In genomic region chr19:11278670-11279069, GRCh38 we compare ENCODE assay signal across 23 cellular contexts. TPM values are rescaled to one million over a fixed set of nuclear protein-coding genes. Genes with fewer than 3 reads are reported as not detected.
DNase-seq lines count a peak whose midpoint lies in the region; ATAC-seq, FAIRE-seq and TF ChIP-seq lines count a peak whose summit lies in the region.
"Had no signal": no experiment of that assay in that cellular context is flagged by ENCODE, and none has a peak within 500 bp of the region (broad histone marks: within the 10 kb centered on the region; RNA-seq: fewer than 3 reads in every experiment).

No MANE protein-coding gene starts in this region.

- WGBS in liver = 42% methylated on average over 6 of the region's 6 CpGs
- WGBS in HepG2 (ENCODE audit: low lambda C conversion rate) = 42% methylated on average over 6 of the region's 6 CpGs
- 28% methylated on average over 6 of the region's 6 CpGs for WGBS in right lobe of liver (ENCODE audit: insufficient coverage, low coverage, low lambda C conversion rate, missing lambda C conversion rate)
- WGBS in neuronal stem cell (ENCODE audit: extremely low coverage in 2 of 2, insufficient read length in 2 of 2, insufficient replicate concordance in 1 of 2), 2 donors = no CpG with 5 or more reads among the region's 6 CpGs

- no peak overlapping the region for H2BK15ac ChIP-seq in neuronal stem cell (ENCODE audit: low read length)

- no peak overlapping the region for H2AK5ac ChIP-seq in neuronal stem cell (ENCODE audit: low read depth, low read length)

- H3K27me3 ChIP-seq in liver (ENCODE audit: control insufficient read depth in 4 of 4, insufficient read depth in 4 of 4, low read length in 3 of 4) (no peaks in the 10 kb centered on the region), HepG2 (ENCODE audit: control insufficient read depth in 1 of 2, insufficient read depth in 2 of 2, low read length in 2 of 2) (no peaks in the 10 kb centered on the region; a peak in 2 of 5 replicates), right lobe of liver (no peaks in the 10 kb centered on the region), neuronal stem cell (ENCODE audit: control insufficient read depth in 3 of 3, insufficient read depth in 3 of 3, low read depth in 1 of 3, low read length in 3 of 3) (no peaks in the 10 kb centered on the region)

- no peaks in the 10 kb centered on the region for H3K79me2 ChIP-seq in HepG2 (ENCODE audit: insufficient read depth, low read length)

- DNase-seq in HepG2 (ENCODE audit: low spot score) = no peak
- peak; percentile 47 for DNase-seq in fibroblast of the aortic adventitia (ENCODE audit: low read depth)
- DNase-seq in right lobe of liver = no peak
- DNase-seq in activated T-cell treated with anti-CD3 and anti-CD28 coated beads, Interleukin-2, amount 50 U/mL, for 1 hour = no peak
- DNase-seq in neuronal stem cell (ENCODE audit: low spot score) = no peak
- DNase-seq: DMS 273 treated with DMSO at 0.1 percent for 48 hours, GDM1, GM23248, Kasumi-1, MM.1S, NCI-H1092 treated with DMSO at 0.1 percent for 48 hours, NCI-H2081 treated with DMSO at 0.1 percent for 48 hours, NCI-H510A treated with DMSO at 0.1 percent for 48 hours, NCI-H82 had no signal

- in situ Hi-C loops in HepG2 (cut with HindIII; ENCODE audit: extremely low pct_ligation_motif_present, low pct_unique_long_range_greater_than_20kb) = no loop called here

- no peaks in the 10 kb centered on the region for H3K36me3 ChIP-seq in liver (ENCODE audit: control insufficient read depth in 4 of 4, insufficient read depth in 3 of 4, low read depth in 1 of 4, low read length in 3 of 4)
- H3K36me3 ChIP-seq in HepG2 (replicated peaks in 1 of 2; ENCODE audit: control insufficient read depth in 1 of 2, insufficient read depth in 2 of 2, low read length in 2 of 2) = no peaks in the 10 kb centered on the region
- H3K36me3 ChIP-seq in right lobe of liver = no peaks in the 10 kb centered on the region
- H3K36me3 ChIP-seq in neuronal stem cell (replicated peaks in 1 of 2; ENCODE audit: control insufficient read depth in 2 of 2, insufficient read depth in 2 of 2, low read length in 2 of 2) = no peaks in the 10 kb centered on the region
- H3K36me3 ChIP-seq: BLaER1 had no signal

- H2AFZ ChIP-seq in HepG2 (ENCODE audit: low read length) (no peak overlapping the region), neuronal stem cell (ENCODE audit: low read length) (no peak overlapping the region)
- H2AFZ ChIP-seq: GM23248 had no signal

- H3K27ac ChIP-seq in liver (ENCODE audit: low read depth in 1 of 2, low read length in 2 of 2) (no peak overlapping the region), HepG2 (ENCODE audit: extremely low read length, insufficient read depth, low read length) (no peak overlapping the region), right lobe of liver (no peak overlapping the region), neuronal stem cell (replicated peaks; ENCODE audit: low read length) (no peak overlapping the region)
- H3K27ac ChIP-seq: BLaER1, GM23248 had no signal

- no peak for TF ChIP-seq EP300 in HepG2 (IDR thresholded peaks at IDR 0.05; ENCODE audit: low read depth in 2 of 2, low read length in 2 of 2)
- no peak for TF ChIP-seq EP300 in HepG2 (CRISPR knock-in tag; IDR thresholded peaks at IDR 0.05; ENCODE audit: borderline replicate concordance)

- H4K20me1 ChIP-seq in HepG2 (ENCODE audit: insufficient read depth, low read length) = no peaks in the 10 kb centered on the region

- H3K4me2 ChIP-seq in HepG2 (ENCODE audit: low read depth, low read length) (no peak overlapping the region), neuronal stem cell (ENCODE audit: insufficient read depth, low read length, poor library complexity, severe bottlenecking) (no peak overlapping the region)

- H3K4me1 ChIP-seq in liver (ENCODE audit: control insufficient read depth in 4 of 4, insufficient read depth in 4 of 4, low read length in 3 of 4) (no peaks in the 10 kb centered on the region), HepG2 (ENCODE audit: insufficient read depth, low read length) (peaks cover 22% of the 10 kb centered on the region), right lobe of liver (no peaks in the 10 kb centered on the region), neuronal stem cell (ENCODE audit: control insufficient read depth in 2 of 2, insufficient read depth in 1 of 2, low read depth in 1 of 2, low read length in 2 of 2) (peaks cover 2 to 21% of the 10 kb centered on the region in 2 donors)

- FAIRE-seq in HepG2 (lab: Jason Lieb, UNC) = no peak
- FAIRE-seq: A204.1, GM12891, GM18507 had no signal

- no peak overlapping the region for H2BK12ac ChIP-seq in neuronal stem cell (ENCODE audit: low read length)

- H3K4ac ChIP-seq in neuronal stem cell (ENCODE audit: low read length) = no peak overlapping the region

- no peak overlapping the region for H3K4me3 ChIP-seq in liver (ENCODE audit: low read depth in 1 of 3, low read length in 3 of 3)
- H3K4me3 ChIP-seq in HepG2 (replicated peaks in 1 of 3; ENCODE audit: insufficient read depth in 1 of 3, low read depth in 2 of 3, low read length in 3 of 3) = no peak overlapping the region
- H3K4me3 ChIP-seq in fibroblast of the aortic adventitia (ENCODE audit: low read depth, low read length) = no peak overlapping the region
- H3K4me3 ChIP-seq in right lobe of liver = no peak overlapping the region
- no peak overlapping the region for H3K4me3 ChIP-seq in neuronal stem cell (ENCODE audit: low read length in 2 of 2)
- H3K4me3 ChIP-seq: BLaER1, GM23248 had no signal

- H3K9me3 ChIP-seq in liver (ENCODE audit: control insufficient read depth in 4 of 4, low read length in 3 of 4) = no peaks in the 10 kb centered on the region
- no peaks in the 10 kb centered on the region for H3K9me3 ChIP-seq in HepG2 (ENCODE audit: low read length)
- no peaks in the 10 kb centered on the region for H3K9me3 ChIP-seq in right lobe of liver
- H3K9me3 ChIP-seq in neuronal stem cell (replicated peaks in 1 of 2; ENCODE audit: control insufficient read depth in 2 of 2, insufficient read depth in 1 of 2, low read depth in 1 of 2, low read length in 2 of 2) = peaks cover 4% of the 10 kb centered on the region in 2 donors

- POLR2A ChIA-PET in HepG2 (lab: Yijun Ruan, JAX) = no interaction called here

- no peak for TF ChIP-seq CTCF in liver (IDR thresholded peaks at IDR 0.05; ENCODE audit: low read depth, low read length, missing input control)
- no peak for TF ChIP-seq CTCF in HepG2 (CRISPR knock-in tag; IDR thresholded peaks at IDR 0.05)
- TF ChIP-seq CTCF in fibroblast of the aortic adventitia (IDR thresholded peaks at IDR 0.05; ENCODE audit: insufficient read depth, low read length) = no peak
- TF ChIP-seq CTCF in right lobe of liver (IDR thresholded peaks at IDR 0.05) = no peak

- H3K79me1 ChIP-seq in neuronal stem cell (ENCODE audit: low read depth, low read length) = no peaks in the 10 kb centered on the region

- intact Hi-C loops in HepG2 (cut with micrococcal nuclease; ENCODE audit: unreplicated experiment) (no loop called here), right lobe of liver (cut with DNase I) (no loop called here)

- ATAC-seq in HepG2 = no peak
- ATAC-seq in right lobe of liver = peak; percentile 68 to 85 (median 83)
- ATAC-seq in esophagus mucosa = no peak
- ATAC-seq: HCT116 had no signal

- BruUV-seq in HepG2 (replicated peaks; lab: Mats Ljungman, UMichigan) = no TSS peak

- H2BK120ac ChIP-seq in neuronal stem cell (ENCODE audit: low read depth, low read length) = no peak overlapping the region

- H3K9ac ChIP-seq in liver (ENCODE audit: low read depth in 1 of 2, low read length in 2 of 2) = no peak overlapping the region
- no peak overlapping the region for H3K9ac ChIP-seq in HepG2 (ENCODE audit: insufficient read depth, low read depth, low read length)
- H3K9ac ChIP-seq in neuronal stem cell (ENCODE audit: low read depth, low read length, poor library complexity) = no peak overlapping the region
- H3K9ac ChIP-seq: BLaER1, GM23248 had no signal

- no peak overlapping the region for H4K91ac ChIP-seq in neuronal stem cell (ENCODE audit: low read depth, low read length, poor library complexity)

- CTCF ChIA-PET in HepG2 (lab: Yijun Ruan, JAX; ENCODE audit: low intra/inter-chr PET ratio, low total read pairs) = no interaction called here

- no peak overlapping the region for H2BK5ac ChIP-seq in neuronal stem cell (ENCODE audit: low read length)

- TF ChIP-seq POLR2A in HepG2 (IDR thresholded peaks at IDR 0.05; ENCODE audit: insufficient read depth in 1 of 2, low read depth in 2 of 2, low read length in 2 of 2) (no peak), right lobe of liver (IDR thresholded peaks at IDR 0.05) (no peak)

- TF ChIP-seq RAD21 in liver (IDR thresholded peaks at IDR 0.05) (no peak), HepG2 (CRISPR knock-in tag; IDR thresholded peaks at IDR 0.05) (no peak)

- H4K8ac ChIP-seq in neuronal stem cell (ENCODE audit: low read depth, low read length) = no peak overlapping the region

- H3K23ac ChIP-seq in neuronal stem cell (ENCODE audit: low read depth, low read length, poor library complexity) = no peak overlapping the region

- no peak overlapping the region for H3K18ac ChIP-seq in neuronal stem cell (ENCODE audit: low read length)

- no peak overlapping the region for H3K14ac ChIP-seq in neuronal stem cell (ENCODE audit: low read length)

RNA-seq across cellular contexts. Expression of gene DOCK6, which starts 16.3 kb away (rescaled TPM):
- 10 to 100 TPM in 1 of 2 donors, 1 to 10 TPM in 1; 4.9 to 15.8 TPM for total RNA-seq in liver
- polyA plus RNA-seq in liver = 10 to 100 TPM; 13.2 to 14.2 TPM
- total RNA-seq in HepG2 (2016; rRNA removed; fragmentation: Illumina TruSeq; extraction: Trizol) = 4.1 and 5.4 TPM in 2 replicates
- total RNA-seq in HepG2 (2016; cell fraction: cytosol; rRNA removed; fragmentation: Illumina TruSeq; extraction: Trizol; ENCODE audit: low read depth) = 4.1 and 5.4 TPM in 2 replicates
- total RNA-seq in HepG2 (2016; cell fraction: insoluble cytoplasmic fraction; rRNA removed; fragmentation: Illumina TruSeq; extraction: Trizol) = 3.1 and 3.4 TPM in 2 replicates
- 3.4 and 4.4 TPM in 2 replicates for total RNA-seq in HepG2 (2016; cell fraction: membrane; rRNA removed; fragmentation: Illumina TruSeq; extraction: Trizol)
- 5.8 and 8.9 TPM in 2 replicates for total RNA-seq in HepG2 (2016; cell fraction: nucleus; rRNA removed; fragmentation: Illumina TruSeq; extraction: Trizol)
- polyA plus RNA-seq in HepG2 (2011; rRNA removed) = 38.1 and 46.6 TPM in 2 replicates
- 15.5 and 23.3 TPM in 2 replicates for polyA plus RNA-seq in HepG2 (2011; cell fraction: cytosol; rRNA removed)
- 209 and 275 TPM in 2 replicates for polyA plus RNA-seq in HepG2 (2011; cell fraction: nucleus; rRNA removed)
- 28.7 and 32.5 TPM in 2 replicates for polyA plus RNA-seq in HepG2 (2012)
- 1.4 and 1.7 TPM in 2 replicates for polyA plus RNA-seq in HepG2 (2016; cell fraction: cytosol; fragmentation: Illumina TruSeq; extraction: Trizol; ENCODE audit: low read depth)
- 5.4 and 9.2 TPM in 2 replicates for polyA plus RNA-seq in HepG2 (2016; cell fraction: insoluble cytoplasmic fraction; fragmentation: Illumina TruSeq; extraction: Trizol; ENCODE audit: low read depth)
- polyA plus RNA-seq in HepG2 (2016; cell fraction: membrane; fragmentation: Illumina TruSeq; extraction: Trizol; ENCODE audit: low read depth) = 3.5 and 3.9 TPM in 2 replicates
- polyA plus RNA-seq in HepG2 (2016; cell fraction: nucleus; fragmentation: Illumina TruSeq; extraction: Trizol; ENCODE audit: insufficient read depth, low read depth) = 29.0 and 30.8 TPM in 2 replicates
- 8.5 and 93.0 TPM in 2 replicates for polyA minus RNA-seq in HepG2 (2011; rRNA and poly(A)+ RNA removed; ENCODE audit: low replicate concordance)
- polyA minus RNA-seq in HepG2 (2011; cell fraction: cytosol; rRNA and poly(A)+ RNA removed) = 27.5 and 35.8 TPM in 2 replicates
- 45.7 and 50.6 TPM in 2 replicates for polyA minus RNA-seq in HepG2 (2011; cell fraction: nucleus; rRNA and poly(A)+ RNA removed)
- 13.6 and 19.7 TPM in 2 replicates for total RNA-seq in fibroblast of the aortic adventitia (ENCODE audit: low replicate concordance)
- total RNA-seq in right lobe of liver = 10 to 100 TPM; 19.9 to 45.9 (median 30.4) TPM
- 49.1 TPM for total RNA-seq in esophagus mucosa
- 17.4 TPM for polyA plus RNA-seq in neuronal stem cell (2013, experiment 1 of 2)
- 16.5 TPM for polyA plus RNA-seq in neuronal stem cell (2013, experiment 2 of 2)

RNA-seq across cellular contexts. Expression of gene TSPAN16, which starts 17.3 kb away (rescaled TPM):
- not detected for total RNA-seq in liver
- polyA plus RNA-seq in liver = not detected
- total RNA-seq in HepG2 (2016; rRNA removed; fragmentation: Illumina TruSeq; extraction: Trizol) = not detected in 2 replicates
- not detected in 2 replicates for total RNA-seq in HepG2 (2016; cell fraction: cytosol; rRNA removed; fragmentation: Illumina TruSeq; extraction: Trizol; ENCODE audit: low read depth)
- not detected in 2 replicates for total RNA-seq in HepG2 (2016; cell fraction: insoluble cytoplasmic fraction; rRNA removed; fragmentation: Illumina TruSeq; extraction: Trizol)
- total RNA-seq in HepG2 (2016; cell fraction: membrane; rRNA removed; fragmentation: Illumina TruSeq; extraction: Trizol) = not detected in 2 replicates
- total RNA-seq in HepG2 (2016; cell fraction: nucleus; rRNA removed; fragmentation: Illumina TruSeq; extraction: Trizol) = not detected in 2 replicates
- polyA plus RNA-seq in HepG2 (2011; rRNA removed) = not detected in 2 replicates
- not detected in 2 replicates for polyA plus RNA-seq in HepG2 (2011; cell fraction: cytosol; rRNA removed)
- not detected in 2 replicates for polyA plus RNA-seq in HepG2 (2011; cell fraction: nucleus; rRNA removed)
- not detected in 2 replicates for polyA plus RNA-seq in HepG2 (2012)
- not detected in 2 replicates for polyA plus RNA-seq in HepG2 (2016; cell fraction: cytosol; fragmentation: Illumina TruSeq; extraction: Trizol; ENCODE audit: low read depth)
- polyA plus RNA-seq in HepG2 (2016; cell fraction: insoluble cytoplasmic fraction; fragmentation: Illumina TruSeq; extraction: Trizol; ENCODE audit: low read depth) = not detected in 2 replicates
- polyA plus RNA-seq in HepG2 (2016; cell fraction: membrane; fragmentation: Illumina TruSeq; extraction: Trizol; ENCODE audit: low read depth) = not detected in 2 replicates
- not detected in 2 replicates for polyA plus RNA-seq in HepG2 (2016; cell fraction: nucleus; fragmentation: Illumina TruSeq; extraction: Trizol; ENCODE audit: insufficient read depth, low read depth)
- not detected in 2 replicates for polyA minus RNA-seq in HepG2 (2011; rRNA and poly(A)+ RNA removed; ENCODE audit: low replicate concordance)
- not detected in 2 replicates for polyA minus RNA-seq in HepG2 (2011; cell fraction: cytosol; rRNA and poly(A)+ RNA removed)
- polyA minus RNA-seq in HepG2 (2011; cell fraction: nucleus; rRNA and poly(A)+ RNA removed) = not detected in 2 replicates
- not detected in 2 replicates for total RNA-seq in fibroblast of the aortic adventitia (ENCODE audit: low replicate concordance)
- total RNA-seq in right lobe of liver = not detected
- not detected for total RNA-seq in esophagus mucosa
- polyA plus RNA-seq in neuronal stem cell (2013, experiment 1 of 2) = not detected
- not detected for polyA plus RNA-seq in neuronal stem cell (2013, experiment 2 of 2)
- total RNA-seq: GM23248, HT1080 had no signal
- polyA plus RNA-seq: GM23248, IgD-negative memory B cell had no signal

RNA-seq across cellular contexts. Expression of gene ANGPTL8, which starts 39.3 kb away (rescaled TPM):
- total RNA-seq in liver (10 to 100 TPM; 32.4 to 33.9 TPM), HepG2 (2016; rRNA removed; fragmentation: Illumina TruSeq; extraction: Trizol) (9.8 and 27.3 TPM in 2 replicates), fibroblast of the aortic adventitia (ENCODE audit: low replicate concordance) (not detected in 2 replicates), right lobe of liver (100 to 1,000 TPM in 4 of 6 experiments, 10 to 100 TPM in 2; 56.7 to 287 (median 140) TPM), esophagus mucosa (not detected)
- polyA plus RNA-seq in liver (100 to 1,000 TPM; 101 to 107 TPM), HepG2 (2011; rRNA removed) (243 and 436 TPM in 2 replicates)
- 8.5 and 9.2 TPM in 2 replicates for total RNA-seq in HepG2 (2016; cell fraction: cytosol; rRNA removed; fragmentation: Illumina TruSeq; extraction: Trizol; ENCODE audit: low read depth)
- 10.0 and 28.0 TPM in 2 replicates for total RNA-seq in HepG2 (2016; cell fraction: insoluble cytoplasmic fraction; rRNA removed; fragmentation: Illumina TruSeq; extraction: Trizol)
- 4.7 and 6.0 TPM in 2 replicates for total RNA-seq in HepG2 (2016; cell fraction: membrane; rRNA removed; fragmentation: Illumina TruSeq; extraction: Trizol)
- total RNA-seq in HepG2 (2016; cell fraction: nucleus; rRNA removed; fragmentation: Illumina TruSeq; extraction: Trizol) = 17.9 and 23.8 TPM in 2 replicates
- 348 and 360 TPM in 2 replicates for polyA plus RNA-seq in HepG2 (2011; cell fraction: cytosol; rRNA removed)
- 144 and 221 TPM in 2 replicates for polyA plus RNA-seq in HepG2 (2011; cell fraction: nucleus; rRNA removed)
- polyA plus RNA-seq in HepG2 (2012) = 51.8 and 140 TPM in 2 replicates
- polyA plus RNA-seq in HepG2 (2016; cell fraction: cytosol; fragmentation: Illumina TruSeq; extraction: Trizol; ENCODE audit: low read depth) = 5.4 and 8.8 TPM in 2 replicates
- 8.3 and 9.3 TPM in 2 replicates for polyA plus RNA-seq in HepG2 (2016; cell fraction: insoluble cytoplasmic fraction; fragmentation: Illumina TruSeq; extraction: Trizol; ENCODE audit: low read depth)
- 5.7 and 6.0 TPM in 2 replicates for polyA plus RNA-seq in HepG2 (2016; cell fraction: membrane; fragmentation: Illumina TruSeq; extraction: Trizol; ENCODE audit: low read depth)
- polyA plus RNA-seq in HepG2 (2016; cell fraction: nucleus; fragmentation: Illumina TruSeq; extraction: Trizol; ENCODE audit: insufficient read depth, low read depth) = 33.3 and 34.8 TPM in 2 replicates
- polyA minus RNA-seq in HepG2 (2011; rRNA and poly(A)+ RNA removed; ENCODE audit: low replicate concordance) = 46.9 TPM in 1 of 2 replicates, not detected in the other
- polyA minus RNA-seq in HepG2 (2011; cell fraction: cytosol; rRNA and poly(A)+ RNA removed) = 34.2 and 44.2 TPM in 2 replicates
- polyA minus RNA-seq in HepG2 (2011; cell fraction: nucleus; rRNA and poly(A)+ RNA removed) = 16.1 and 21.8 TPM in 2 replicates
- 0.43 TPM for polyA plus RNA-seq in neuronal stem cell (2013, experiment 1 of 2)
- not detected for polyA plus RNA-seq in neuronal stem cell (2013, experiment 2 of 2)
- total RNA-seq: HT1080 had no signal
- polyA plus RNA-seq: GM23248, IgD-negative memory B cell had no signal

Comparison
In these comparisons a context has a peak if more than half of its experiments do, and no peak if none do; other contexts are left out.
1. ATAC-seq: peak in right lobe of liver (4 of 4); none in HepG2 (single experiment) and esophagus mucosa (single experiment).